ENCODE assay signal across 1 cellular context in the genomic region with DNA sequence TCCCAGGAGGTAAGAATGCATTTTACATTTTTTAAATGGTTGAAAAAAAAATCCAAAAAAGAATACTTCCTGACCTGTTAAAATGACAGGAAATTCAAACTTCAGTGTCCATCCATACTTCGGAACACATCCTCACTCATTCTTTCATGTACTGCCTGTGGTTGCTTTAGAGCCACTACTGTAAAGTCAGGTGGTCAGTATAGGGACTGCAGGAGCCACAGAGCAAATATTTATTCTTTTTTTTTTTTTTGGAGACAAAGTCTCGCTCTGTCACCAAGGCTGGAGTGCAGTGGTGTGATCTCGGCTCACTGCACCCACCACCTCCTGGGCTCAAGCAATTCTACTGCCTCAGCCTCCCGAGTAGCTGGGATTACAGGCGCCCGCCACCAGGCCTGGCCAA.
TF ChIP-seq lines count a peak whose summit lies in the region.

No MANE protein-coding gene starts in this region.

TF ChIP-seq in GM23338, 12 proteins besides CTCF, POLR2A, EP300 and RAD21 (continued from another document):
- TF ChIP-seq, protein P1, sequence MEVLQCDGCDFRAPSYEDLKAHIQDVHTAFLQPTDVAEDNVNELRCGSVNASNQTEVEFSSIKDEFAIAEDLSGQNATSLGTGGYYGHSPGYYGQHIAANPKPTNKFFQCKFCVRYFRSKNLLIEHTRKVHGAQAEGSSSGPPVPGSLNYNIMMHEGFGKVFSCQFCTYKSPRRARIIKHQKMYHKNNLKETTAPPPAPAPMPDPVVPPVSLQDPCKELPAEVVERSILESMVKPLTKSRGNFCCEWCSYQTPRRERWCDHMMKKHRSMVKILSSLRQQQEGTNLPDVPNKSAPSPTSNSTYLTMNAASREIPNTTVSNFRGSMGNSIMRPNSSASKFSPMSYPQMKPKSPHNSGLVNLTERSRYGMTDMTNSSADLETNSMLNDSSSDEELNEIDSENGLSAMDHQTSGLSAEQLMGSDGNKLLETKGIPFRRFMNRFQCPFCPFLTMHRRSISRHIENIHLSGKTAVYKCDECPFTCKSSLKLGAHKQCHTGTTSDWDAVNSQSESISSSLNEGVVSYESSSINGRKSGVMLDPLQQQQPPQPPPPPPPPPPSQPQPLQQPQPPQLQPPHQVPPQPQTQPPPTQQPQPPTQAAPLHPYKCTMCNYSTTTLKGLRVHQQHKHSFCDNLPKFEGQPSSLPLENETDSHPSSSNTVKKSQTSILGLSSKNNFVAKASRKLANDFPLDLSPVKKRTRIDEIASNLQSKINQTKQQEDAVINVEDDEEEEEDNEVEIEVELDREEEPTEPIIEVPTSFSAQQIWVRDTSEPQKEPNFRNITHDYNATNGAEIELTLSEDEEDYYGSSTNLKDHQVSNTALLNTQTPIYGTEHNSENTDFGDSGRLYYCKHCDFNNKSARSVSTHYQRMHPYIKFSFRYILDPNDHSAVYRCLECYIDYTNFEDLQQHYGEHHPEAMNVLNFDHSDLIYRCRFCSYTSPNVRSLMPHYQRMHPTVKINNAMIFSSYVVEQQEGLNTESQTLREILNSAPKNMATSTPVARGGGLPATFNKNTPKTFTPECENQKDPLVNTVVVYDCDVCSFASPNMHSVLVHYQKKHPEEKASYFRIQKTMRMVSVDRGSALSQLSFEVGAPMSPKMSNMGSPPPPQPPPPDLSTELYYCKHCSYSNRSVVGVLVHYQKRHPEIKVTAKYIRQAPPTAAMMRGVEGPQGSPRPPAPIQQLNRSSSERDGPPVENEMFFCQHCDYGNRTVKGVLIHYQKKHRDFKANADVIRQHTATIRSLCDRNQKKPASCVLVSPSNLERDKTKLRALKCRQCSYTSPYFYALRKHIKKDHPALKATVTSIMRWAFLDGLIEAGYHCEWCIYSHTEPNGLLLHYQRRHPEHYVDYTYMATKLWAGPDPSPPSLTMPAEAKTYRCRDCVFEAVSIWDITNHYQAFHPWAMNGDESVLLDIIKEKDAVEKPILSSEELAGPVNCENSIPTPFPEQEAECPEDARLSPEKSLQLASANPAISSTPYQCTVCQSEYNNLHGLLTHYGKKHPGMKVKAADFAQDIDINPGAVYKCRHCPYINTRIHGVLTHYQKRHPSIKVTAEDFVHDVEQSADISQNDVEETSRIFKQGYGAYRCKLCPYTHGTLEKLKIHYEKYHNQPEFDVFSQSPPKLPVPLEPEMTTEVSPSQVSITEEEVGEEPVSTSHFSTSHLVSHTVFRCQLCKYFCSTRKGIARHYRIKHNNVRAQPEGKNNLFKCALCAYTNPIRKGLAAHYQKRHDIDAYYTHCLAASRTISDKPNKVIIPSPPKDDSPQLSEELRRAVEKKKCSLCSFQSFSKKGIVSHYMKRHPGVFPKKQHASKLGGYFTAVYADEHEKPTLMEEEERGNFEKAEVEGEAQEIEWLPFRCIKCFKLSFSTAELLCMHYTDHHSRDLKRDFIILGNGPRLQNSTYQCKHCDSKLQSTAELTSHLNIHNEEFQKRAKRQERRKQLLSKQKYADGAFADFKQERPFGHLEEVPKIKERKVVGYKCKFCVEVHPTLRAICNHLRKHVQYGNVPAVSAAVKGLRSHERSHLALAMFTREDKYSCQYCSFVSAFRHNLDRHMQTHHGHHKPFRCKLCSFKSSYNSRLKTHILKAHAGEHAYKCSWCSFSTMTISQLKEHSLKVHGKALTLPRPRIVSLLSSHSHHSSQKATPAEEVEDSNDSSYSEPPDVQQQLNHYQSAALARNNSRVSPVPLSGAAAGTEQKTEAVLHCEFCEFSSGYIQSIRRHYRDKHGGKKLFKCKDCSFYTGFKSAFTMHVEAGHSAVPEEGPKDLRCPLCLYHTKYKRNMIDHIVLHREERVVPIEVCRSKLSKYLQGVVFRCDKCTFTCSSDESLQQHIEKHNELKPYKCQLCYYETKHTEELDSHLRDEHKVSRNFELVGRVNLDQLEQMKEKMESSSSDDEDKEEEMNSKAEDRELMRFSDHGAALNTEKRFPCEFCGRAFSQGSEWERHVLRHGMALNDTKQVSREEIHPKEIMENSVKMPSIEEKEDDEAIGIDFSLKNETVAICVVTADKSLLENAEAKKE (CRISPR knock-in tag; IDR thresholded peaks at IDR 0.05): no peak
